ENCODE assay signal across 21 cellular contexts in genomic region chr14:32865827-32866376, GRCh38.
"Had no signal": no experiment of that assay in that cellular context is flagged by ENCODE, and none has a peak within 500 bp of the region (broad histone marks: within the 10 kb centered on the region; RNA-seq: fewer than 3 reads in every experiment).

No MANE protein-coding gene starts in this region.

- H3K9me3 ChIP-seq: colonic mucosa, esophagus squamous epithelium, right atrium auricular region, suprapubic skin, tibial artery had no signal

- H3K27me3 ChIP-seq: colonic mucosa, esophagus squamous epithelium, right atrium auricular region, suprapubic skin, tibial artery had no signal

- ATAC-seq: activated CD4-positive, alpha-beta T cell treated with anti-CD3 and anti-CD28 coated beads for 36 hours; activated CD8-positive, alpha-beta memory T cell treated with anti-CD3 and anti-CD28 coated beads, Interleukin-2, amount 10 ng/mL, durations not matched to agents 7 days and 5 days; activated CD8-positive, alpha-beta T cell treated with anti-CD3 and anti-CD28 coated beads, Interleukin-2, amount 10 ng/mL, durations not matched to agents 7 days and 5 days; activated naive CD4-positive, alpha-beta T cell treated with anti-CD3 and anti-CD28 coated beads, Interleukin-2, amount 50 U/mL, for 72 hours; naive thymus-derived CD4-positive, alpha-beta T cell had no signal

- DNase-seq: activated CD4-positive, alpha-beta T cell treated with anti-CD3 and anti-CD28 coated beads for 36 hours; activated CD4-positive, CD25-positive, alpha-beta regulatory T cell; activated CD8-positive, alpha-beta memory T cell treated with anti-CD3 and anti-CD28 coated beads, Interleukin-2, amount 10 ng/mL, durations not matched to agents 7 days and 5 days; activated CD8-positive, alpha-beta T cell treated with anti-CD3 and anti-CD28 coated beads, Interleukin-2, amount 10 ng/mL, durations not matched to agents 7 days and 5 days; activated naive CD4-positive, alpha-beta T cell; activated T-cell treated with anti-CD3 and anti-CD28 coated beads, Interleukin-2, amount 50 U/mL, for 48 hours; cerebellar nuclear complex; colonic mucosa; effector CD8-positive, alpha-beta T cell; esophagus squamous epithelium; foreskin melanocyte; islet precursor cell; midbrain; naive thymus-derived CD4-positive, alpha-beta T cell; occipital lobe; stimulated activated naive CD4-positive, alpha-beta T cell; tibial artery had no signal

- H3K36me3 ChIP-seq: colonic mucosa, esophagus squamous epithelium, right atrium auricular region, suprapubic skin, tibial artery had no signal

- H3K27ac ChIP-seq: colonic mucosa, epithelial cell of prostate, esophagus squamous epithelium, right atrium auricular region, suprapubic skin, tibial artery had no signal

- H3K4me1 ChIP-seq: colonic mucosa, esophagus squamous epithelium, right atrium auricular region, suprapubic skin, tibial artery had no signal

- H3K4me3 ChIP-seq: colonic mucosa, esophagus squamous epithelium, right atrium auricular region, suprapubic skin, tibial artery had no signal
